8 cellular contexts compared by ENCODE assay signal in genomic region chr19:34998777-34999497, GRCh38. TPM values are rescaled to one million over a fixed set of nuclear protein-coding genes. Genes with fewer than 3 reads are reported as not detected.
DNase-seq lines count a peak whose midpoint lies in the region; ATAC-seq and TF ChIP-seq lines count a peak whose summit lies in the region.

No MANE protein-coding gene starts in this region.

- H3F3A ChIP-seq in neural cell (ENCODE audit: insufficient read depth, low read length, poor library complexity, severe bottlenecking) = no peaks in the 10 kb centered on the region

- no peak overlapping the region for H3K4me3 ChIP-seq in CD4-positive, CD25-positive, alpha-beta regulatory T cell (ENCODE audit: low read depth, low read length)
- H3K4me3 ChIP-seq in OCI-LY3 (ENCODE audit: low read length) = peak overlapping the region; percentile 96
- H3K4me3 ChIP-seq in neural cell (ENCODE audit: low read length) = peak overlapping the region; percentile 96

- peaks cover 80% of the 10 kb centered on the region for H3K4me1 ChIP-seq in CD4-positive, CD25-positive, alpha-beta regulatory T cell (ENCODE audit: control insufficient read depth, insufficient read depth, low read length, poor library complexity, severe bottlenecking)
- peaks cover 17% of the 10 kb centered on the region; the same call in 1 of the 2 replicates for H3K4me1 ChIP-seq in OCI-LY3 (ENCODE audit: low read length)

- H3K27ac ChIP-seq in CD4-positive, CD25-positive, alpha-beta regulatory T cell (ENCODE audit: insufficient read depth, low read length, poor library complexity, severe bottlenecking) = peak overlapping the region; percentile 90
- H3K27ac ChIP-seq in OCI-LY3 (ENCODE audit: low read length) (no peak overlapping the region), neural cell (ENCODE audit: low read length) (peak overlapping the region; percentile 73)

- 0 out of 2 replicates have a peak overlapping the region, but pooled peaks have one; percentile 80 for H2AFZ ChIP-seq in OCI-LY3 (ENCODE audit: low read depth, low read length)
- H2AFZ ChIP-seq in neural cell (ENCODE audit: low read depth, low read length) = peak overlapping the region; percentile 89

- peak overlapping the region; percentile 98 for H3K27ac Mint-ChIP-seq in CD4-positive, CD25-positive, alpha-beta regulatory T cell
- H3K27ac Mint-ChIP-seq in endothelial cell (ENCODE audit: unreplicated experiment) = peak overlapping the region; percentile 84

- no peaks in the 10 kb centered on the region for H3K27me3 ChIP-seq in CD4-positive, CD25-positive, alpha-beta regulatory T cell (ENCODE audit: control insufficient read depth, insufficient read depth, low read length)
- H3K27me3 ChIP-seq in OCI-LY3 (ENCODE audit: low read depth, low read length) (no peaks in the 10 kb centered on the region), neural cell (ENCODE audit: insufficient read depth, low read depth, low read length) (no peaks in the 10 kb centered on the region)

- H3K27me3 Mint-ChIP-seq in CD4-positive, CD25-positive, alpha-beta regulatory T cell = peaks cover 5% of the 10 kb centered on the region
- H3K27me3 Mint-ChIP-seq in endothelial cell (ENCODE audit: unreplicated experiment) = peaks cover 28% of the 10 kb centered on the region

- peak overlapping the region; percentile 77 for H3K4me2 ChIP-seq in OCI-LY3 (ENCODE audit: low read length)
- no peak overlapping the region for H3K4me2 ChIP-seq in neural cell (ENCODE audit: low read length)

- TF ChIP-seq EP300 in neural cell (conservative IDR thresholded peaks at IDR 0.05; ENCODE audit: poor library complexity, severe bottlenecking) = no peak

- TF ChIP-seq RAD21 in neural cell (conservative IDR thresholded peaks at IDR 0.05) = no peak

- ATAC-seq in CD4-positive, CD25-positive, alpha-beta regulatory T cell (ENCODE audit: low read depth in 2 of 2) = no peak
- ATAC-seq in GM18870 (IDR thresholded peaks at IDR 0.05; ENCODE audit: unreplicated experiment) = no peak
- no peak for ATAC-seq in HG03196 (IDR thresholded peaks at IDR 0.05; ENCODE audit: unreplicated experiment)

- peaks cover 13% of the 10 kb centered on the region for H3K36me3 Mint-ChIP-seq in CD4-positive, CD25-positive, alpha-beta regulatory T cell
- peaks cover 17% of the 10 kb centered on the region for H3K36me3 Mint-ChIP-seq in endothelial cell (ENCODE audit: low read depth, unreplicated experiment)

- no peak for TF ChIP-seq CTCF in OCI-LY3 (IDR thresholded peaks at IDR 0.05; ENCODE audit: low read depth, low read length)
- TF ChIP-seq CTCF in endothelial cell (IDR thresholded peaks at IDR 0.05; ENCODE audit: unreplicated experiment) = no peak
- TF ChIP-seq CTCF in neural cell (IDR thresholded peaks at IDR 0.05; ENCODE audit: poor library complexity, severe bottlenecking) = no peak

- DNase-seq in CD4-positive, CD25-positive, alpha-beta regulatory T cell = no peak
- no peak for DNase-seq in endothelial cell (ENCODE audit: low spot score)
- DNase-seq in NCI-H345 treated with DMSO at 0.1 percent for 48 hours (lab: John Stamatoyannopoulos, UW; ENCODE audit: unreplicated experiment) = no peak
- DNase-seq in GF-D8 (lab: John Stamatoyannopoulos, UW) = no peak

- H3K9me3 ChIP-seq in CD4-positive, CD25-positive, alpha-beta regulatory T cell (ENCODE audit: control insufficient read depth in 2 of 2, low read length in 2 of 2) = no peaks in the 10 kb centered on the region
- H3K9me3 ChIP-seq in OCI-LY3 (ENCODE audit: insufficient read depth, low read length) (no peaks in the 10 kb centered on the region), neural cell (ENCODE audit: low read length) (no peaks in the 10 kb centered on the region)

- H3K79me2 ChIP-seq in OCI-LY3 (ENCODE audit: low read length) = peaks cover 43% of the 10 kb centered on the region
- peaks cover 38% of the 10 kb centered on the region for H3K79me2 ChIP-seq in neural cell (replicated peaks; ENCODE audit: insufficient read depth, low read length)

- H3K36me3 ChIP-seq in CD4-positive, CD25-positive, alpha-beta regulatory T cell (ENCODE audit: control insufficient read depth, insufficient read depth, low read length) = no peaks in the 10 kb centered on the region
- H3K36me3 ChIP-seq in OCI-LY3 (replicated peaks; ENCODE audit: low read depth, low read length) (peaks cover 14% of the 10 kb centered on the region), neural cell (ENCODE audit: insufficient read depth, low read length) (no peaks in the 10 kb centered on the region)

- H3K4me3 Mint-ChIP-seq in CD4-positive, CD25-positive, alpha-beta regulatory T cell = peak overlapping the region; percentile 87 to 92 (median 90)
- peak overlapping the region; percentile 90 for H3K4me3 Mint-ChIP-seq in endothelial cell (ENCODE audit: unreplicated experiment)

- H4K20me1 ChIP-seq in OCI-LY3 (ENCODE audit: insufficient read depth, low read length) (peaks cover 20% of the 10 kb centered on the region; the same call in 1 of the 2 replicates), neural cell (ENCODE audit: insufficient read depth) (no peaks in the 10 kb centered on the region)

- H3K4me1 Mint-ChIP-seq in CD4-positive, CD25-positive, alpha-beta regulatory T cell = peaks cover 8 to 73% (median 46%) of the 10 kb centered on the region in 4 donors
- H3K4me1 Mint-ChIP-seq in endothelial cell (ENCODE audit: unreplicated experiment) = peaks cover 56% of the 10 kb centered on the region

- H3K9ac ChIP-seq in OCI-LY3 (ENCODE audit: low read length) = peak overlapping the region; percentile 93
- H3K9ac ChIP-seq in neural cell (ENCODE audit: low read length) = peak overlapping the region; percentile 81

- H3K9me2 ChIP-seq in neural cell (ENCODE audit: insufficient read depth, low read length) = no peaks in the 10 kb centered on the region

- H3K9me3 Mint-ChIP-seq in CD4-positive, CD25-positive, alpha-beta regulatory T cell = peaks cover 0 to 2% (median 0%) of the 10 kb centered on the region in 7 donors
- H3K9me3 Mint-ChIP-seq in endothelial cell (ENCODE audit: unreplicated experiment) = no peaks in the 10 kb centered on the region

TF ChIP-seq in neural cell, 6 proteins besides CTCF, POLR2A, EP300 and RAD21:
- TF ChIP-seq SMC3 (conservative IDR thresholded peaks at IDR 0.05; ENCODE audit: poor library complexity) = no peak

RNA-seq across cellular contexts. Expression of gene GRAMD1A, which starts 1.2 kb away (rescaled TPM):
- 179 TPM for total RNA-seq in CD4-positive, CD25-positive, alpha-beta regulatory T cell
- 10 to 100 TPM; 25.7 to 39.4 (median 32.1) TPM for polyA plus RNA-seq in CD4-positive, CD25-positive, alpha-beta regulatory T cell
- 156 TPM for total RNA-seq in endothelial cell (ENCODE audit: unreplicated experiment)
- 19.0 and 25.8 TPM in 2 replicates for polyA plus RNA-seq in neural cell
- 40.2 and 45.1 TPM in 2 replicates for polyA minus RNA-seq in neural cell

RNA-seq across cellular contexts. Expression of gene SCN1B, which starts 31.3 kb away (rescaled TPM):
- total RNA-seq in CD4-positive, CD25-positive, alpha-beta regulatory T cell = 2.0 TPM
- under 1 TPM in 3 of 4 donors, not detected in 1; 0.08 to 0.23 (median 0.11) TPM for polyA plus RNA-seq in CD4-positive, CD25-positive, alpha-beta regulatory T cell
- 0.62 TPM for total RNA-seq in endothelial cell (ENCODE audit: unreplicated experiment)
- polyA plus RNA-seq in neural cell = 1.5 and 3.1 TPM in 2 replicates
- 0.93 and 1.9 TPM in 2 replicates for polyA minus RNA-seq in neural cell

RNA-seq across cellular contexts. Expression of gene ZNF792, which starts 34.9 kb away (rescaled TPM):
- 16.2 TPM for total RNA-seq in CD4-positive, CD25-positive, alpha-beta regulatory T cell
- polyA plus RNA-seq in CD4-positive, CD25-positive, alpha-beta regulatory T cell = 10 to 100 TPM; 15.5 to 24.7 (median 19.9) TPM
- total RNA-seq in endothelial cell (ENCODE audit: unreplicated experiment) = 68.6 TPM
- polyA plus RNA-seq in neural cell = 3.7 and 5.7 TPM in 2 replicates
- polyA minus RNA-seq in neural cell = 19.0 and 19.9 TPM in 2 replicates

RNA-seq across cellular contexts. Expression of gene HPN, which starts 42.6 kb away (rescaled TPM):
- not detected for total RNA-seq in CD4-positive, CD25-positive, alpha-beta regulatory T cell
- polyA plus RNA-seq in CD4-positive, CD25-positive, alpha-beta regulatory T cell = under 1 TPM in 2 of 4 donors, not detected in 2; 0.54 to 0.70 TPM
- 1.3 TPM for total RNA-seq in endothelial cell (ENCODE audit: unreplicated experiment)
- 0.15 TPM in 1 of 2 replicates, not detected in the other for polyA plus RNA-seq in neural cell
- not detected in 2 replicates for polyA minus RNA-seq in neural cell
